Comparison of ENCODE assay signal across 12 cellular contexts in the genomic region with DNA sequence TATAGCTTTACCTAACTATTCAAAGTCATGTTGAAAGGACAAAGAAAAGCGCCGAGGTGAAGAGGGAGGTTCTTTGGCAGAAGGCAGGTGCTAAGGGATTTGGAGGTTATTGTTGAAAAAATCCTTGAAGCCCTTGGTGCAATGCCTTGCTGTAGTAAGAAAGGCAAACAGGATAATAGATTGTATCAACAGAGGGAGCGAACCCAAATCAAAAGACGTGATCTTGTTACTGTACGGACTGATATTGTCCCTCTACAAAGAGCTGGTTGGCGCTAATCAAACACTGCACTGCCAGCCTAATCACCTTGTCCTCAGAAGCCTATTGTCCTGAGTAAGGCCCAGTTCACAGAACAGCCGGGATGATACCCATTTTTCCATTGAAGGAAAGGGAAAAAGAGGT.
"Had no signal": no experiment of that assay in that cellular context is flagged by ENCODE, and none has a peak within 500 bp of the region (broad histone marks: within the 10 kb centered on the region; RNA-seq: fewer than 3 reads in every experiment).

No MANE protein-coding gene starts in this region.

- ATAC-seq: left ventricle myocardium superior, pancreas had no signal

- H3K9me3 ChIP-seq: colonic mucosa, pancreas had no signal

- H3K4me3 ChIP-seq: colonic mucosa, pancreas had no signal

- H3K4me1 ChIP-seq: colonic mucosa, pancreas had no signal

- H3K27ac ChIP-seq: colonic mucosa, pancreas had no signal

- H3K36me3 ChIP-seq: colonic mucosa, pancreas had no signal

- DNase-seq: activated CD4-positive, alpha-beta T cell treated with anti-CD3 and anti-CD28 coated beads, Interleukin-2, amount 10 ng/mL, durations not matched to agents 7 days and 5 days; activated CD8-positive, alpha-beta memory T cell treated with anti-CD3 and anti-CD28 coated beads for 24 hours; activated naive CD4-positive, alpha-beta T cell treated with anti-CD3 and anti-CD28 coated beads, Interleukin-2, amount 10 ng/mL, durations not matched to agents 7 days and 5 days; caudate nucleus; colonic mucosa; effector CD4-positive, alpha-beta T cell; foreskin melanocyte; head of caudate nucleus; left ventricle myocardium superior; pancreas; stimulated activated CD4-positive, alpha-beta T cell treated with anti-CD3 and anti-CD28 coated beads, Interleukin-15, amount 100 ng/mL, for 24 hours; stimulated activated CD4-positive, alpha-beta T cell treated with anti-CD3 and anti-CD28 coated beads, Interleukin-4, amount 100 ng/mL, for 4 hours had no signal
